In genomic region chr5:75921011-75921410, GRCh38 we compare ENCODE assay signal across 11 cellular contexts.
"Had no signal": no experiment of that assay in that cellular context is flagged by ENCODE, and none has a peak within 500 bp of the region (broad histone marks: within the 10 kb centered on the region; RNA-seq: fewer than 3 reads in every experiment).

No MANE protein-coding gene starts in this region.

- H3K27ac ChIP-seq: GM23248 had no signal

- H3K36me3 ChIP-seq: HAP-1 had no signal

- ATAC-seq: GM23338, HCT116 had no signal

- H3K4me2 ChIP-seq: GM23338 had no signal

- H2AFZ ChIP-seq: GM23248, GM23338 had no signal

- H3K9me3 ChIP-seq: HAP-1 had no signal

- H3K4me1 ChIP-seq: HAP-1 had no signal

- FAIRE-seq: H1, H54 had no signal

- H3K9ac ChIP-seq: GM23248 had no signal

- H3K4me3 ChIP-seq: GM23248, GM23338, HAP-1 had no signal

- DNase-seq: GM23248, GOT3, H7, H9, HCEC 1CT, HFFc6 had no signal
